In the genomic region with DNA sequence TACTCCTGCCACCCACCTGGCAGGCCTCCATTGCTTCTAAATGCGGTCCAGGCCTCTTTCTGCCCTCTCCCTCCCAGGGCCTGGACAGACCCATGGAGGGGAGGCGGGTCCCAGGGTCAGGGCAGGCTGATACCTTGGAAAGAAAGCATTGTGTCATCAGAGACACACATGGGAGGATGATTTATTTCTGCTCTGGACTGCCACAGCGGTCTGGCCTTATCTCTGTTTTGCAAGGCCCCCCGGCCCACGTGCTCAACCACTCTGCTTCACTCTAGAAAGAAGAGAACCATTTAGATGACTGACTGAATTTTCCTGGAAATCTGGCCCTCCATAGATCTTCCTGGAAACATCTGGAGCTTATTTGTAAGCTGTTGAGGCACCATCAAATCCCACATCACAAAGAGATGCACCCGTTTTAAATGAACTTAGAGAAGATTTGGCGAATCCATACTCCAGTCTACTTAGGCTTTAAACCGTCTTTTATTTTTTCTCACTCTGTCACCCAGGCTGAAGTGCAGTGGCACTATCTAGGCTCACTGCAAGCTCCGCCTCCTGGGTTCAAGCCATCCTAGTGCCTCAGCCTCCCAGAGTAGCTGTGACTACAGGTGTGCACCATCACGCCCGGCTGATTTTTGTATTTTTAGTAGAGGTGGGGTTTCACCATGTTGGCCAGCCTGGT, we compare ENCODE assay signal across 22 cellular contexts.
"Had no signal": no experiment of that assay in that cellular context is flagged by ENCODE, and none has a peak within 500 bp of the region (broad histone marks: within the 10 kb centered on the region; RNA-seq: fewer than 3 reads in every experiment).

No MANE protein-coding gene starts in this region.

- H3K27me3 ChIP-seq: brain microvascular endothelial cell, dorsolateral prefrontal cortex, foreskin keratinocyte, left lung, suprapubic skin, transverse colon, uterus had no signal

- H3K27ac ChIP-seq: brain microvascular endothelial cell, dorsolateral prefrontal cortex, foreskin keratinocyte, left lung, suprapubic skin, transverse colon, uterus had no signal

- H3K9me3 ChIP-seq: left lung, suprapubic skin, transverse colon, uterus had no signal

- ATAC-seq: foreskin keratinocyte, left lung had no signal

- H3K36me3 ChIP-seq: brain microvascular endothelial cell, left lung, suprapubic skin, transverse colon, uterus had no signal

- H3K4me3 ChIP-seq: dorsolateral prefrontal cortex, left lung, suprapubic skin, transverse colon, uterus had no signal

- H3K27ac Mint-ChIP-seq: activated B cell treated with CpG ODN at 0.5 μM for 24 hours; activated CD4-positive, alpha-beta memory T cell treated with anti-CD3 and anti-CD28 coated beads, Interleukin-2, amount 10 ng/mL, durations not matched to agents 7 days and 5 days; activated naive CD4-positive, alpha-beta T cell treated with anti-CD3 and anti-CD28 coated beads for 36 hours; stimulated activated naive CD8-positive, alpha-beta T cell treated with anti-CD3 and anti-CD28 coated beads, Interleukin-15, Interleukin-2, amounts not matched to agents 100 ng/mL and 50 ng/mL, for 24 hours; T-helper 1 cell treated with Interleukin-12 subunit alpha and Interleukin-12 subunit beta and Interleukin-4 antibody, amounts not matched to agents 30 μg/mL and 1 μg/mL, for 36 hours had no signal

- H3K4me1 Mint-ChIP-seq: activated B cell treated with CpG ODN at 0.5 μM for 24 hours; activated CD4-positive, alpha-beta memory T cell treated with anti-CD3 and anti-CD28 coated beads, Interleukin-2, amount 10 ng/mL, durations not matched to agents 7 days and 5 days had no signal

- H3K4me1 ChIP-seq: foreskin keratinocyte, left lung, suprapubic skin, transverse colon, uterus had no signal

- H3K4me3 Mint-ChIP-seq: activated B cell treated with CpG ODN at 0.5 μM for 24 hours; activated CD4-positive, alpha-beta memory T cell treated with anti-CD3 and anti-CD28 coated beads, Interleukin-2, amount 10 ng/mL, durations not matched to agents 7 days and 5 days; activated naive CD4-positive, alpha-beta T cell treated with anti-CD3 and anti-CD28 coated beads for 36 hours; stimulated activated naive CD8-positive, alpha-beta T cell treated with anti-CD3 and anti-CD28 coated beads, Interleukin-15, Interleukin-2, amounts not matched to agents 100 ng/mL and 50 ng/mL, for 24 hours; T-helper 1 cell treated with Interleukin-12 subunit alpha and Interleukin-12 subunit beta and Interleukin-4 antibody, amounts not matched to agents 30 μg/mL and 1 μg/mL, for 36 hours had no signal

- DNase-seq: activated B cell treated with CpG ODN at 0.5 μM for 24 hours; activated CD4-positive, alpha-beta memory T cell treated with anti-CD3 and anti-CD28 coated beads, Interleukin-2, amount 10 ng/mL, durations not matched to agents 7 days and 5 days; activated CD4-positive, alpha-beta T cell treated with anti-CD3 and anti-CD28 coated beads for 4 hours; activated naive CD4-positive, alpha-beta T cell treated with anti-CD3 and anti-CD28 coated beads for 36 hours; activated T-cell treated with anti-CD3 and anti-CD28 coated beads, Interleukin-2, amount 50 U/mL, for 1 hour; brain microvascular endothelial cell; central memory CD4-positive, alpha-beta T cell; dorsolateral prefrontal cortex; foreskin keratinocyte; kidney; left lung; mammary epithelial cell; midbrain; occipital lobe; retina; stimulated activated CD4-positive, alpha-beta T cell treated with anti-CD3 and anti-CD28 coated beads, Interleukin-12 subunit alpha, Interleukin-12 subunit beta, amount 100 ng/mL, for 4 hours; stimulated activated CD4-positive, alpha-beta T cell treated with anti-CD3 and anti-CD28 coated beads, Interleukin-1b, Interleukin-23, amount 100 ng/mL, for 48 hours; transverse colon; uterus had no signal
